ENCODE assay signal across 28 cellular contexts in genomic region chr16:86651823-86652222, GRCh38.
A peak's percentile ranks its signal among the peaks of the same experiment; 100 is the strongest.
DNase-seq lines count a peak whose midpoint lies in the region; ATAC-seq, FAIRE-seq and TF ChIP-seq lines count a peak whose summit lies in the region.
"Had no signal": no experiment of that assay in that cellular context is flagged by ENCODE, and none has a peak within 500 bp of the region (broad histone marks: within the 10 kb centered on the region; RNA-seq: fewer than 3 reads in every experiment).

No MANE protein-coding gene starts in this region.

- no peaks in the 10 kb centered on the region for H3K27me3 Mint-ChIP-seq in MCF 10A (ENCODE audit: insufficient read depth, unreplicated experiment)
- peaks cover 17% of the 10 kb centered on the region for H3K27me3 Mint-ChIP-seq in astrocyte (ENCODE audit: low read depth, unreplicated experiment)
- H3K27me3 Mint-ChIP-seq in osteocyte (ENCODE audit: unreplicated experiment): no peaks in the 10 kb centered on the region
- H3K27me3 Mint-ChIP-seq: B cell had no signal

- H3K27ac ChIP-seq in mammary epithelial cell (ENCODE audit: insufficient read depth, low read depth, low read length) (no peak overlapping the region), IMR-90 (ENCODE audit: insufficient read depth, low read length) (no peak overlapping the region), astrocyte (ENCODE audit: low read depth, low read length) (no peak overlapping the region), MM.1S (ENCODE audit: low read length) (no peak overlapping the region)
- H3K27ac ChIP-seq: 22Rv1, C4-2B, HL-60, PC-9, SK-N-MC had no signal

- H3K9me3 Mint-ChIP-seq in MCF 10A (ENCODE audit: unreplicated experiment): no peaks in the 10 kb centered on the region
- peaks cover 15% of the 10 kb centered on the region for H3K9me3 Mint-ChIP-seq in astrocyte (ENCODE audit: unreplicated experiment)
- no peaks in the 10 kb centered on the region for H3K9me3 Mint-ChIP-seq in osteocyte (ENCODE audit: unreplicated experiment)

- intact Hi-C loops in MCF 10A (cut with micrococcal nuclease) (no loop called here), mammary epithelial cell (cut with micrococcal nuclease) (no loop called here), IMR-90 (cut with micrococcal nuclease) (no loop called here)

- H3K9me3 ChIP-seq in mammary epithelial cell (replicated peaks; ENCODE audit: insufficient read depth, low read length) (no peaks in the 10 kb centered on the region), IMR-90 (ENCODE audit: control insufficient read depth, insufficient read depth, low read length) (peaks cover 13% of the 10 kb centered on the region), astrocyte (ENCODE audit: insufficient read depth, low read depth, low read length) (peaks cover 9% of the 10 kb centered on the region), MM.1S (replicated peaks; ENCODE audit: insufficient read depth, low read length) (no peaks in the 10 kb centered on the region)

- H2BK5ac ChIP-seq in IMR-90 (ENCODE audit: low read depth, low read length, poor library complexity, severe bottlenecking): no peak overlapping the region

- no peak overlapping the region for H2BK20ac ChIP-seq in IMR-90 (ENCODE audit: low read depth, low read length)

- H3K4me3 ChIP-seq in mammary epithelial cell (replicated peaks in 1 of 3; ENCODE audit: insufficient read depth in 1 of 3, low read depth in 2 of 3, low read length in 3 of 3) (no peak overlapping the region), IMR-90 (ENCODE audit: insufficient read depth, low read depth, low read length) (no peak overlapping the region), astrocyte (ENCODE audit: insufficient read depth, low read depth, low read length) (no peak overlapping the region), MM.1S (ENCODE audit: low read length) (no peak overlapping the region)
- H3K4me3 ChIP-seq: K562, PC-9, SK-N-MC had no signal

- H3K36me3 Mint-ChIP-seq in MCF 10A (ENCODE audit: insufficient read depth, unreplicated experiment) (no peaks in the 10 kb centered on the region), astrocyte (ENCODE audit: low read depth, unreplicated experiment) (peaks cover 5% of the 10 kb centered on the region), osteocyte (ENCODE audit: unreplicated experiment) (peaks cover 10% of the 10 kb centered on the region)
- H3K36me3 Mint-ChIP-seq: CD8-positive, alpha-beta memory T cell had no signal

- H3K4me2 ChIP-seq in mammary epithelial cell (ENCODE audit: insufficient read depth, low read depth, low read length) (no peak overlapping the region), IMR-90 (ENCODE audit: low read depth, low read length) (no peak overlapping the region), astrocyte (ENCODE audit: low read length) (peak overlapping the region; percentile 40), MM.1S (ENCODE audit: low read depth, low read length) (no peak overlapping the region)
- H3K4me2 ChIP-seq: PC-9 had no signal

- H3K4me1 Mint-ChIP-seq in MCF 10A (ENCODE audit: insufficient read depth, unreplicated experiment) (no peaks in the 10 kb centered on the region), astrocyte (ENCODE audit: low read depth, unreplicated experiment) (peaks cover 8% of the 10 kb centered on the region), osteocyte (ENCODE audit: unreplicated experiment) (peaks cover 30% of the 10 kb centered on the region)
- H3K4me1 Mint-ChIP-seq: B cell; CD8-positive, alpha-beta memory T cell had no signal

- H3K4ac ChIP-seq in IMR-90 (ENCODE audit: low read depth, low read length): no peak overlapping the region

- H3K36me3 ChIP-seq in mammary epithelial cell (ENCODE audit: insufficient read depth, low read length) (no peaks in the 10 kb centered on the region), IMR-90 (ENCODE audit: control insufficient read depth, insufficient read depth, low read length) (no peaks in the 10 kb centered on the region), astrocyte (ENCODE audit: insufficient read depth, low read length) (no peaks in the 10 kb centered on the region), MM.1S (replicated peaks; ENCODE audit: insufficient read depth, low read length) (no peaks in the 10 kb centered on the region)

- H3K18ac ChIP-seq in IMR-90 (ENCODE audit: low read depth, low read length): no peak overlapping the region

- POLR2A ChIA-PET in MCF 10A (lab: Yijun Ruan, JAX): no interaction called here
- POLR2A ChIA-PET in IMR-90 (lab: Charles Lee; ENCODE audit: unreplicated experiment): no interaction called here

- peak overlapping the region; percentile 49 for H3K27ac Mint-ChIP-seq in MCF 10A (ENCODE audit: low read depth, unreplicated experiment)
- H3K27ac Mint-ChIP-seq in astrocyte (ENCODE audit: unreplicated experiment): no peak overlapping the region
- peak overlapping the region; percentile 16 for H3K27ac Mint-ChIP-seq in osteocyte (ENCODE audit: unreplicated experiment)
- H3K27ac Mint-ChIP-seq: B cell; CD8-positive, alpha-beta memory T cell had no signal

- BruUV-seq in MCF 10A (replicated peaks; lab: Mats Ljungman, UMichigan) (no TSS peak), mammary epithelial cell (replicated peaks; lab: Mats Ljungman, UMichigan) (no TSS peak), IMR-90 (replicated peaks; lab: Mats Ljungman, UMichigan) (no TSS peak)

- H3K9me2 ChIP-seq in MM.1S (replicated peaks; ENCODE audit: insufficient read depth, low read length): no peaks in the 10 kb centered on the region

- no peak overlapping the region for H3K9ac ChIP-seq in mammary epithelial cell (ENCODE audit: insufficient read depth, low read length)
- no peak overlapping the region for H3K9ac ChIP-seq in IMR-90 (ENCODE audit: low read depth, low read length)
- H3K9ac ChIP-seq in astrocyte (ENCODE audit: low read length): peak overlapping the region; percentile 32
- H3K9ac ChIP-seq in MM.1S (ENCODE audit: low read length): no peak overlapping the region

- H3K23ac ChIP-seq in IMR-90 (ENCODE audit: low read depth, low read length): no peak overlapping the region

- 79% methylated on average over 6 of the region's 6 CpGs for WGBS in mammary epithelial cell (ENCODE audit: low coverage, missing lambda C conversion rate)
- no CpG with 5 or more reads among the region's 6 CpGs for WGBS in IMR-90 (ENCODE audit: extremely low coverage in 2 of 2, insufficient read length in 1 of 2), 2 experiments

- DNase-seq in MCF 10A (ENCODE audit: unreplicated experiment) (no peak), mammary epithelial cell (no peak), IMR-90 (no peak), astrocyte (ENCODE audit: low read depth) (no peak), osteocyte (ENCODE audit: extremely low spot score, unreplicated experiment) (no peak), MM.1S (no peak), HPDE6-E6E7 (ENCODE audit: extremely low spot score) (no peak)
- DNase-seq: Calu3; CD8-positive, alpha-beta memory T cell; DMS79 treated with DMSO at 0.1 percent for 48 hours; HCEC 1CT; Kasumi-1; NCI-H2081; NCI-H2227 treated with DMSO at 0.1 percent for 48 hours; NCI-H526 treated with DMSO at 0.1 percent for 48 hours; PC-9; RPMI8226; SHP77 treated with DMSO at 0.1 percent for 48 hours had no signal

- H3K14ac ChIP-seq in IMR-90 (replicated peaks; ENCODE audit: low read depth, low read length): no peak overlapping the region

- H4K8ac ChIP-seq in IMR-90 (ENCODE audit: low read depth in 2 of 2, low read length in 2 of 2): no peak overlapping the region

- H3K4me3 Mint-ChIP-seq in MCF 10A (ENCODE audit: unreplicated experiment): no peak overlapping the region
- H3K4me3 Mint-ChIP-seq in astrocyte (ENCODE audit: unreplicated experiment): no peak overlapping the region
- no peak overlapping the region for H3K4me3 Mint-ChIP-seq in osteocyte (ENCODE audit: unreplicated experiment)
- H3K4me3 Mint-ChIP-seq: B cell; CD8-positive, alpha-beta memory T cell had no signal

- CTCF ChIA-PET in MCF 10A (lab: Yijun Ruan, JAX): interaction anchor here (1.1 kb wide), 1 partner anchor 87 kb away, joined by 4 read pairs; no protein-coding TSS in a partner anchor
- CTCF ChIA-PET in mammary epithelial cell (lab: Charles Lee; ENCODE audit: low non-redundant PET): no interaction called here
- CTCF ChIA-PET in IMR-90 (lab: Yijun Ruan, JAX): no interaction called here

- H2BK15ac ChIP-seq in IMR-90 (ENCODE audit: low read depth, low read length): no peak overlapping the region

- no peak for TF ChIP-seq POLR2A in IMR-90 (IDR thresholded peaks at IDR 0.05; ENCODE audit: low read depth, low read length)

- no peaks in the 10 kb centered on the region for H3K79me2 ChIP-seq in mammary epithelial cell (ENCODE audit: insufficient read depth, low read length)
- no peaks in the 10 kb centered on the region for H3K79me2 ChIP-seq in astrocyte (ENCODE audit: insufficient read depth, low read length)
- H3K79me2 ChIP-seq in MM.1S (ENCODE audit: low read length): no peaks in the 10 kb centered on the region

- dilution Hi-C loops in mammary epithelial cell (cut with HindIII; ENCODE audit: low sequenced_read_pairs): no loop called here
- dilution Hi-C loops in IMR-90 (cut with HindIII; ENCODE audit: low sequenced_read_pairs, unreplicated experiment): no loop called here

- no peaks in the 10 kb centered on the region for H3K9me1 ChIP-seq in IMR-90 (ENCODE audit: insufficient read depth, low read length)

- H3K27me3 ChIP-seq in mammary epithelial cell (ENCODE audit: insufficient read depth, low read length) (no peaks in the 10 kb centered on the region), IMR-90 (ENCODE audit: control insufficient read depth, insufficient read depth, low read length) (no peaks in the 10 kb centered on the region; the same call in 1 of the 2 replicates), astrocyte (ENCODE audit: insufficient read depth, low read length) (no peaks in the 10 kb centered on the region), MM.1S (replicated peaks; ENCODE audit: insufficient read depth, low read length) (peaks cover 7% of the 10 kb centered on the region)

- no peak for FAIRE-seq in astrocyte (lab: Jason Lieb, UNC)
- FAIRE-seq: GM12892, H1, HepG2, K562 had no signal

- TF ChIP-seq CTCF in MCF 10A (IDR thresholded peaks at IDR 0.05; ENCODE audit: unreplicated experiment) (no peak), mammary epithelial cell (conservative IDR thresholded peaks at IDR 0.05 in 1 of 2, IDR thresholded peaks at IDR 0.05 in 1 of 2; ENCODE audit: extremely low read depth in 1 of 2, insufficient read depth in 1 of 2, low read depth in 1 of 2, low read length in 2 of 2) (no peak), IMR-90 (conservative IDR thresholded peaks at IDR 0.05; ENCODE audit: low read depth, low read length) (no peak), astrocyte (IDR thresholded peaks at IDR 0.05; ENCODE audit: insufficient read depth, low read depth, low read length) (no peak), osteocyte (IDR thresholded peaks at IDR 0.05) (no peak), MM.1S (IDR thresholded peaks at IDR 0.05; ENCODE audit: low read length) (no peak)

- no peak for ATAC-seq in IMR-90 (ENCODE audit: low read depth)
- no peak for ATAC-seq in HG02571 (IDR thresholded peaks at IDR 0.05; ENCODE audit: unreplicated experiment)
- ATAC-seq: HepG2, K562 had no signal

- no peak overlapping the region for H2AK9ac ChIP-seq in IMR-90 (replicated peaks; ENCODE audit: low read depth, low read length, poor library complexity)

- H2AFZ ChIP-seq in mammary epithelial cell (ENCODE audit: low read depth, low read length) (no peak overlapping the region), IMR-90 (replicated peaks; ENCODE audit: low read length, poor library complexity) (no peak overlapping the region), astrocyte (ENCODE audit: low read depth, low read length) (peak overlapping the region; percentile 28), MM.1S (ENCODE audit: low read length) (no peak overlapping the region)
- H2AFZ ChIP-seq: PC-9 had no signal

- H4K20me1 ChIP-seq in mammary epithelial cell (ENCODE audit: insufficient read depth, low read length): no peaks in the 10 kb centered on the region
- no peaks in the 10 kb centered on the region for H4K20me1 ChIP-seq in IMR-90 (ENCODE audit: insufficient read depth, low read length)
- no peaks in the 10 kb centered on the region for H4K20me1 ChIP-seq in astrocyte (ENCODE audit: insufficient read depth, low read length)
- no peaks in the 10 kb centered on the region for H4K20me1 ChIP-seq in MM.1S (ENCODE audit: insufficient read depth, low read length)

- H3F3A ChIP-seq in MM.1S (ENCODE audit: insufficient read depth, low read length): no peaks in the 10 kb centered on the region

- no peaks in the 10 kb centered on the region for H3K4me1 ChIP-seq in mammary epithelial cell (ENCODE audit: insufficient read depth, low read length)
- H3K4me1 ChIP-seq in IMR-90 (ENCODE audit: control insufficient read depth, insufficient read depth, low read length): no peaks in the 10 kb centered on the region
- H3K4me1 ChIP-seq in astrocyte (ENCODE audit: insufficient read depth, low read length): peaks cover 16% of the 10 kb centered on the region
- no peaks in the 10 kb centered on the region for H3K4me1 ChIP-seq in MM.1S (ENCODE audit: low read length)

- H3K56ac ChIP-seq in IMR-90 (ENCODE audit: extremely low read depth, insufficient read depth, low read length): no peak overlapping the region

- H4K91ac ChIP-seq in IMR-90 (ENCODE audit: insufficient read depth, low read depth, low read length): no peak overlapping the region

- no peaks in the 10 kb centered on the region for H3K79me1 ChIP-seq in IMR-90 (ENCODE audit: low read depth in 1 of 2, low read length in 2 of 2)

- TF ChIP-seq RAD21 in IMR-90 (IDR thresholded peaks at IDR 0.05; ENCODE audit: low read length): no peak

- no peak overlapping the region; the same call in 1 of the 2 replicates for H2BK120ac ChIP-seq in IMR-90 (ENCODE audit: low read depth, low read length)

- H2AK5ac ChIP-seq in IMR-90 (ENCODE audit: low read depth, low read length): 0 out of 2 replicates have a peak overlapping the region, but pooled peaks have one; percentile 30

- in situ Hi-C loops in mammary epithelial cell (cut with MboI; ENCODE audit: low sequenced_read_pairs in 2 of 2) (no loop called here), IMR-90 (cut with MboI; ENCODE audit: low sequenced_read_pairs) (no loop called here)

- H4K5ac ChIP-seq in IMR-90 (ENCODE audit: low read depth, low read length): no peak overlapping the region
